Comparison of ENCODE assay signal across 8 cellular contexts in the genomic region with DNA sequence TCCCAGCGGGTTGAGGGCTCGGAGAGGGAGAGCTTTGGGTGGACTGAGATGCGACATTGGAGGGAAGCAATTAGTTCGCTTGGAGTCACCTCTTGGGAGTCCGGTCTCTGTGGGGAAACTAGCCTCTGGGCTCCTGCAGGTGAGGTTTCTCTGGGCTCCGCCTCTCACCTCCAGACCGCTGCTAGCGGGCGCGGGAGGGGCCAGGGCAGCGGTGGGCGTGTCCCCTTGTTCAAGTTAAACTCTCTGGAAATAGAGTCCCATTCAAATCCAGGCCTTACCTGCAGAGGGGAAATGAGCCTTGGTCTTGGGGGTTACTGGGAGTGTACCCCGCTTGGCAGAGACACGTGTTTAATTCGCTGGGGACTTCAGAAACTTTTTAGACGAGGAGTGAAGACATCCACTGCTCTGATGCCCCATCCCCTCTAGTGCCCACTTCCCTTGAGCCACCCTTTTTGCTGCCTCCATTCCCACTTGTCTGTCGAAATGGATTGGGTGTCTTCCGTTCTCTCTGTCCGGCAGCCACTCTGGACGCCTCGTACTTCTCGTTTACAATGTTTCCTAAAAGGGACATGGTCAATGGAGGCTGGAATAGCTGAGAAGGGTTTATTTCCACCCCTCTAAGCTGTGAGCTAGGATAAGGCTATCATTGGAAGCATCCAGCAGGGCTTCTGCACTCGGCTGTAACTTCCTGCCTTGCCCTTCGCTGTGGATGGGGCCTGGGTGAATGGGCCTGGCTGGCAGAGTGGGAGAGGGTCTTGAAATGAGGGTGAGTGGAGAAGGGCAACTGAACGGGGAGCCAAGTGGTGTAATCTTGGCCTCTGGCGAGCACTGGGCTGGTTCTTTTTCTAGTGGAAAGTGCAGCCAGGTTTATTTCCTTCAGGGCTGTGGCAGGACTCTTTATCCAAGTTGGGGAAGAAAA. TPM values are rescaled to one million over a fixed set of nuclear protein-coding genes. Genes with fewer than 3 reads are reported as not detected.
A peak's percentile ranks its signal among the peaks of the same experiment; 100 is the strongest.
DNase-seq lines count a peak whose midpoint lies in the region; ATAC-seq and TF ChIP-seq lines count a peak whose summit lies in the region.

No MANE protein-coding gene starts in this region.

- CTCF ChIA-PET in activated naive CD4-positive, alpha-beta T cell treated with anti-CD3 and anti-CD28 coated beads, Interleukin-2, amount 10 ng/mL, durations not matched to agents 7 days and 5 days (lab: Charles Lee), result no interaction called here

- TF ChIP-seq POLR2A in adrenal gland (IDR thresholded peaks at IDR 0.05), result no peak

- intact Hi-C loops in adrenal gland (cut with DNase I), result no loop called here

- H3K27me3 ChIP-seq in adrenal gland (no peaks in the 10 kb centered on the region), iPS-20b (ENCODE audit: insufficient read depth, low read length) (peaks cover 62% of the 10 kb centered on the region)

- peaks cover 53% of the 10 kb centered on the region for H3K27me3 Mint-ChIP-seq in activated naive CD4-positive, alpha-beta T cell treated with anti-CD3 and anti-CD28 coated beads, Interleukin-2, amount 10 ng/mL, durations not matched to agents 7 days and 5 days
- peaks cover 51 to 57% of the 10 kb centered on the region in 2 donors for H3K27me3 Mint-ChIP-seq in stimulated activated naive B cell treated with anti-CD40 and anti-IgM and Interleukin-4, amounts not matched to agents 10 μg/mL and 1 μg/mL and 100 μg/mL, for 72 hours

- 25 to 45% (median 32%) methylated on average over 20 to 26 of the region's 26 CpGs for WGBS in adrenal gland, 4 donors

- peaks cover 3 to 32% of the 10 kb centered on the region in 2 donors for H3K4me1 ChIP-seq in adrenal gland (replicated peaks in 1 of 2)
- H3K4me1 ChIP-seq in iPS-20b (ENCODE audit: insufficient read depth, low read length), result peaks cover 7% of the 10 kb centered on the region; the same call in 1 of the 2 replicates

- no peak overlapping the region for H3K9ac ChIP-seq in iPS-20b (ENCODE audit: low read depth, low read length)

- H3K4me3 ChIP-seq in adrenal gland, result peak overlapping the region; percentile 70 to 91 (median 81)
- peak overlapping the region; percentile 91 for H3K4me3 ChIP-seq in iPS-20b (ENCODE audit: low read length)

- H3K27ac Mint-ChIP-seq in activated naive CD4-positive, alpha-beta T cell treated with anti-CD3 and anti-CD28 coated beads, Interleukin-2, amount 10 ng/mL, durations not matched to agents 7 days and 5 days, result no peak overlapping the region
- H3K27ac Mint-ChIP-seq in stimulated activated naive B cell treated with anti-CD40 and anti-IgM and Interleukin-4, amounts not matched to agents 10 μg/mL and 1 μg/mL and 100 μg/mL, for 72 hours, result no peak overlapping the region

- no peaks in the 10 kb centered on the region for H3K36me3 Mint-ChIP-seq in activated naive CD4-positive, alpha-beta T cell treated with anti-CD3 and anti-CD28 coated beads, Interleukin-2, amount 10 ng/mL, durations not matched to agents 7 days and 5 days
- no peaks in the 10 kb centered on the region for H3K36me3 Mint-ChIP-seq in stimulated activated naive B cell treated with anti-CD40 and anti-IgM and Interleukin-4, amounts not matched to agents 10 μg/mL and 1 μg/mL and 100 μg/mL, for 72 hours

- H3K9me3 Mint-ChIP-seq in activated naive CD4-positive, alpha-beta T cell treated with anti-CD3 and anti-CD28 coated beads, Interleukin-2, amount 10 ng/mL, durations not matched to agents 7 days and 5 days, result no peaks in the 10 kb centered on the region
- H3K9me3 Mint-ChIP-seq in stimulated activated naive B cell treated with anti-CD40 and anti-IgM and Interleukin-4, amounts not matched to agents 10 μg/mL and 1 μg/mL and 100 μg/mL, for 72 hours, result no peaks in the 10 kb centered on the region

- no peak for DNase-seq in activated naive CD4-positive, alpha-beta T cell treated with anti-CD3 and anti-CD28 coated beads, Interleukin-2, amount 10 ng/mL, durations not matched to agents 7 days and 5 days
- DNase-seq in activated naive CD4-positive, alpha-beta T cell treated with anti-CD3 and anti-CD28 coated beads, Interleukin-2, amount 50 U/mL, for 16 hours, result no peak
- DNase-seq in adrenal gland, result peak in 4 of 7 donors; percentile 32 to 53 (median 44)
- no peak for DNase-seq in stimulated activated naive B cell treated with anti-CD40 and anti-IgM and Interleukin-4, amounts not matched to agents 10 μg/mL and 1 μg/mL and 100 μg/mL, for 72 hours

- no peaks in the 10 kb centered on the region for H3K36me3 ChIP-seq in adrenal gland (replicated peaks in 1 of 2)
- no peaks in the 10 kb centered on the region for H3K36me3 ChIP-seq in iPS-20b (ENCODE audit: insufficient read depth, low read depth, low read length)

- H3K9me3 ChIP-seq in adrenal gland (replicated peaks in 1 of 3) (no peaks in the 10 kb centered on the region), iPS-20b (ENCODE audit: insufficient read depth, low read depth, low read length) (no peaks in the 10 kb centered on the region)

- H3K27ac ChIP-seq in adrenal gland (peak overlapping the region in 2 of 5 donors; percentile 72 to 74), iPS-20b (ENCODE audit: low read length) (no peak overlapping the region)

- TF ChIP-seq CTCF in adrenal gland (IDR thresholded peaks at IDR 0.05), result no peak

- no peak for ATAC-seq in stimulated activated naive B cell treated with anti-CD40 and anti-IgM and Interleukin-4, amounts not matched to agents 10 μg/mL and 1 μg/mL and 100 μg/mL, for 72 hours (replicated peaks)
- ATAC-seq in GM21423 (IDR thresholded peaks at IDR 0.05; ENCODE audit: unreplicated experiment) (no peak), HG02970 (IDR thresholded peaks at IDR 0.05; ENCODE audit: low FRiP score, unreplicated experiment) (no peak), GM19463 (IDR thresholded peaks at IDR 0.05; ENCODE audit: unreplicated experiment) (no peak)

- H3K4me1 Mint-ChIP-seq in activated naive CD4-positive, alpha-beta T cell treated with anti-CD3 and anti-CD28 coated beads, Interleukin-2, amount 10 ng/mL, durations not matched to agents 7 days and 5 days, result no peaks in the 10 kb centered on the region
- H3K4me1 Mint-ChIP-seq in stimulated activated naive B cell treated with anti-CD40 and anti-IgM and Interleukin-4, amounts not matched to agents 10 μg/mL and 1 μg/mL and 100 μg/mL, for 72 hours, result peaks cover 6 to 21% of the 10 kb centered on the region in 2 donors

- peak overlapping the region; percentile 18 for H3K4me3 Mint-ChIP-seq in activated naive CD4-positive, alpha-beta T cell treated with anti-CD3 and anti-CD28 coated beads, Interleukin-2, amount 10 ng/mL, durations not matched to agents 7 days and 5 days
- peak overlapping the region; percentile 52 to 79 for H3K4me3 Mint-ChIP-seq in stimulated activated naive B cell treated with anti-CD40 and anti-IgM and Interleukin-4, amounts not matched to agents 10 μg/mL and 1 μg/mL and 100 μg/mL, for 72 hours

RNA-seq across cellular contexts. Expression of gene MITF, which starts 1.1 kb away (rescaled TPM):
- total RNA-seq in adrenal gland, result 10 to 100 TPM in 6 of 8 donors, 1 to 10 TPM in 2; 7.5 to 23.4 (median 15.2) TPM
- 1 to 10 TPM; 2.4 to 9.2 (median 4.9) TPM for polyA plus RNA-seq in adrenal gland

Comparison
In these comparisons a context has a peak if more than half of its experiments do, and no peak if none do; other contexts are left out.
1. DNase-seq: peak in adrenal gland (4 of 7); none in activated naive CD4-positive, alpha-beta T cell treated with anti-CD3 and anti-CD28 coated beads, Interleukin-2, amount 10 ng/mL, durations not matched to agents 7 days and 5 days (single experiment), activated naive CD4-positive, alpha-beta T cell treated with anti-CD3 and anti-CD28 coated beads, Interleukin-2, amount 50 U/mL, for 16 hours (single experiment) and stimulated activated naive B cell treated with anti-CD40 and anti-IgM and Interleukin-4, amounts not matched to agents 10 μg/mL and 1 μg/mL and 100 μg/mL, for 72 hours (single experiment).